Comparison of ENCODE assay signal across 9 cellular contexts in the genomic region with DNA sequence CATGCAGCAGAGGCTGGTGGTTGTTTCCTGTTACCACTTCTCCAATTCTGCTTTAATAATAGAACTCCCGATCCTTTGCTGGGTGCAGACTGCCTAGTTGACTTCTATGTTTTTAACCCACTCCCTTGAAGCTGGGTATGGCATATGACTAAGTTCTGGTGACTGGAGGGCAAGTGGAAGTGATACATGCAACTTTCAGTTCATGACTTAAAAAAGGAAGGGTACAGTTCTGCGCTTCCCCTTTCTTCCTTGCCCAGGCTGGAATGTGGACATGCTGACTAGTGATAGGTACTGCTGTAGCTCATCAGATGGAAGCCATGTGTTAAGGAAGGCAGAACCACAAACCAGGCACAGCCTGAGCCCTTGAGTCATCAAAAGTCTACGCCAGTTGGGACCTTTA. TPM values are rescaled to one million over a fixed set of nuclear protein-coding genes. Genes with fewer than 3 reads are reported as not detected.
DNase-seq lines count a peak whose midpoint lies in the region; ATAC-seq and TF ChIP-seq lines count a peak whose summit lies in the region.
"Had no signal": no experiment of that assay in that cellular context is flagged by ENCODE, and none has a peak within 500 bp of the region (broad histone marks: within the 10 kb centered on the region; RNA-seq: fewer than 3 reads in every experiment).

No MANE protein-coding gene starts in this region.

- 59 to 76% (median 62%) methylated on average over 3 of the region's 3 CpGs for WGBS in heart left ventricle, 4 donors

- TF ChIP-seq CTCF in NB4 (IDR thresholded peaks at IDR 0.05; ENCODE audit: low read depth, low read length) (no peak), heart left ventricle (IDR thresholded peaks at IDR 0.05) (no peak), thoracic aorta (IDR thresholded peaks at IDR 0.05) (no peak)

- no peak overlapping the region for H3K4me3 Mint-ChIP-seq in activated CD4-positive, alpha-beta T cell treated with anti-CD3 and anti-CD28 coated beads, Interleukin-2, amount 10 ng/mL, durations not matched to agents 7 days and 5 days

- no peaks in the 10 kb centered on the region for H3K27me3 ChIP-seq in heart left ventricle
- no peaks in the 10 kb centered on the region for H3K27me3 ChIP-seq in thoracic aorta (replicated peaks; ENCODE audit: insufficient read depth)

- CTCF ChIA-PET in activated CD4-positive, alpha-beta T cell treated with anti-CD3 and anti-CD28 coated beads, Interleukin-2, amount 10 ng/mL, durations not matched to agents 7 days and 5 days (lab: Charles Lee) = no interaction called here

- DNase-seq in activated CD4-positive, alpha-beta T cell treated with anti-CD3 and anti-CD28 coated beads for 48 hours = peak; percentile 4
- DNase-seq in activated CD4-positive, alpha-beta T cell treated with anti-CD3 and anti-CD28 coated beads, Interleukin-2, amount 10 ng/mL, durations not matched to agents 7 days and 5 days = no peak
- DNase-seq in NB4 (ENCODE audit: low read depth) = peak; percentile 81
- DNase-seq in heart left ventricle = no peak
- no peak for DNase-seq in thoracic aorta (ENCODE audit: low spot score)
- no peak for DNase-seq in NCI-H774 (lab: John Stamatoyannopoulos, UW)
- DNase-seq in GM19240 (ENCODE audit: insufficient read length, low spot score) = no peak

- peaks cover 7% of the 10 kb centered on the region for H3K4me1 Mint-ChIP-seq in activated CD4-positive, alpha-beta T cell treated with anti-CD3 and anti-CD28 coated beads, Interleukin-2, amount 10 ng/mL, durations not matched to agents 7 days and 5 days

- intact Hi-C loops in heart left ventricle (cut with DNase I) = loop anchor here in 7 of 10 donors (5.0 to 10.0 kb wide), 6 partner anchors 44 to 164 kb away; no protein-coding TSS in a partner anchor

- ATAC-seq in heart left ventricle (peak; percentile 13 to 70 (median 40)), thoracic aorta (ENCODE audit: insufficient number of reproducible peaks, low FRiP score, low read depth) (peak; percentile 33), GM19328 (IDR thresholded peaks at IDR 0.05; ENCODE audit: unreplicated experiment) (no peak)

- H3K9me3 ChIP-seq in heart left ventricle = no peaks in the 10 kb centered on the region
- no peaks in the 10 kb centered on the region for H3K9me3 ChIP-seq in thoracic aorta

- H3K27ac ChIP-seq in heart left ventricle = peak overlapping the region; percentile 73 to 90 (median 83)
- peak overlapping the region; percentile 88 to 90 for H3K27ac ChIP-seq in thoracic aorta

- peaks cover 0 to 5% (median 1%) of the 10 kb centered on the region in 9 donors for H3K36me3 ChIP-seq in heart left ventricle
- no peaks in the 10 kb centered on the region for H3K36me3 ChIP-seq in thoracic aorta

- H3K4me3 ChIP-seq in NB4 (ENCODE audit: low read depth, low read length) = no peak overlapping the region
- no peak overlapping the region for H3K4me3 ChIP-seq in heart left ventricle
- H3K4me3 ChIP-seq in thoracic aorta = peak overlapping the region; percentile 66

- TF ChIP-seq POLR2A in NB4 (IDR thresholded peaks at IDR 0.05; ENCODE audit: extremely low read depth, insufficient read length) = no peak
- no peak for TF ChIP-seq POLR2A in heart left ventricle (IDR thresholded peaks at IDR 0.05)

- H3K9me3 Mint-ChIP-seq in activated CD4-positive, alpha-beta T cell treated with anti-CD3 and anti-CD28 coated beads, Interleukin-2, amount 10 ng/mL, durations not matched to agents 7 days and 5 days = no peaks in the 10 kb centered on the region

- H3K27ac Mint-ChIP-seq in activated CD4-positive, alpha-beta T cell treated with anti-CD3 and anti-CD28 coated beads, Interleukin-2, amount 10 ng/mL, durations not matched to agents 7 days and 5 days = no peak overlapping the region

- POLR2A ChIA-PET in activated CD4-positive, alpha-beta T cell treated with anti-CD3 and anti-CD28 coated beads, Interleukin-2, amount 10 ng/mL, durations not matched to agents 7 days and 5 days (lab: Charles Lee) = no interaction called here

- peaks cover 3 to 70% (median 39%) of the 10 kb centered on the region in 12 donors for H3K4me1 ChIP-seq in heart left ventricle
- H3K4me1 ChIP-seq in thoracic aorta (ENCODE audit: control insufficient read depth in 1 of 2, low read depth in 2 of 2) = peaks cover 39 to 62% of the 10 kb centered on the region in 2 donors

- H3K36me3 Mint-ChIP-seq in activated CD4-positive, alpha-beta T cell treated with anti-CD3 and anti-CD28 coated beads, Interleukin-2, amount 10 ng/mL, durations not matched to agents 7 days and 5 days (ENCODE audit: low read depth) = no peaks in the 10 kb centered on the region

- H3K27me3 Mint-ChIP-seq in activated CD4-positive, alpha-beta T cell treated with anti-CD3 and anti-CD28 coated beads, Interleukin-2, amount 10 ng/mL, durations not matched to agents 7 days and 5 days = no peaks in the 10 kb centered on the region

RNA-seq across cellular contexts. Expression of a gene that starts 2.4 kb away (rescaled TPM):
- total RNA-seq in activated CD4-positive, alpha-beta T cell treated with anti-CD3 and anti-CD28 coated beads, Interleukin-2, amount 10 ng/mL, durations not matched to agents 7 days and 5 days = not detected
- total RNA-seq in heart left ventricle = 1,000 to 10,000 TPM in 1 of 9 donors, 100 to 1,000 TPM in 8; 292 to 1,706 (median 520) TPM
- 100 to 1,000 TPM; 133 to 183 TPM for polyA plus RNA-seq in heart left ventricle
- total RNA-seq in thoracic aorta = 1,000 to 10,000 TPM; 1,073 to 1,118 TPM
- total RNA-seq: activated CD8-positive, alpha-beta memory T cell treated with anti-CD3 and anti-CD28 coated beads for 36 hours had no signal

Comparison
In these comparisons a context has a peak if more than half of its experiments do, and no peak if none do; other contexts are left out.
1. DNase-seq: peak in activated CD4-positive, alpha-beta T cell treated with anti-CD3 and anti-CD28 coated beads for 48 hours (single experiment) and NB4 (single experiment); none in activated CD4-positive, alpha-beta T cell treated with anti-CD3 and anti-CD28 coated beads, Interleukin-2, amount 10 ng/mL, durations not matched to agents 7 days and 5 days (single experiment), heart left ventricle (0 of 5), thoracic aorta (single experiment), NCI-H774 (single experiment) and GM19240 (single experiment).
2. RNA of a gene that starts 2.4 kb away (total RNA-seq): 1,073 to 1,118 TPM in thoracic aorta and 292 to 1,706 TPM in heart left ventricle; not detected in activated CD4-positive, alpha-beta T cell treated with anti-CD3 and anti-CD28 coated beads, Interleukin-2, amount 10 ng/mL, durations not matched to agents 7 days and 5 days; every median in the first group is over 100 times any median in the second.